In genomic region chr19:18083929-18084684, GRCh38 we compare ENCODE assay signal across 2 cellular contexts.
TF ChIP-seq lines count a peak whose summit lies in the region.

No MANE protein-coding gene starts in this region.

TF ChIP-seq in HEK293, 187 proteins besides CTCF, POLR2A, EP300 and RAD21:
- TF ChIP-seq ZNF521 (tag by site-specific recombination; IDR thresholded peaks at IDR 0.05), result 0 out of 2 replicates have a peak, but pooled peaks have one; percentile 14
- TF ChIP-seq ZBTB17 (tag by site-specific recombination; IDR thresholded peaks at IDR 0.05), result peak; percentile 100
- peak; percentile 7 for TF ChIP-seq ZBTB26 (tag by site-specific recombination; optimal IDR thresholded peaks at IDR 0.05)
- TF ChIP-seq ZNF112 (tag by site-specific recombination; IDR thresholded peaks at IDR 0.05), result no peak; the same call in 1 of the 2 replicates
- peak; percentile 98 for TF ChIP-seq ZNF366 (tag by site-specific recombination; conservative IDR thresholded peaks at IDR 0.05)
- no peak for TF ChIP-seq ZNF704 (tag by site-specific recombination; IDR thresholded peaks at IDR 0.05)

TF ChIP-seq in K562, 482 proteins besides CTCF, POLR2A, EP300 and RAD21:
- TF ChIP-seq SLC30A9 (CRISPR knock-in tag; IDR thresholded peaks at IDR 0.05), result no peak
- no peak for TF ChIP-seq ZNF184 (CRISPR knock-in tag; IDR thresholded peaks at IDR 0.05)
- TF ChIP-seq EHMT2 (IDR thresholded peaks at IDR 0.05), result 0 out of 2 replicates have a peak, but pooled peaks have one; percentile 2
- TF ChIP-seq GMEB1 (CRISPR knock-in tag; IDR thresholded peaks at IDR 0.05), result no peak
TF ChIP-seq in K562: peak in this region for 1.
